14 cellular contexts compared by ENCODE assay signal in genomic region chr10:119834188-119834587, GRCh38. TPM values are rescaled to one million over a fixed set of nuclear protein-coding genes. Genes with fewer than 3 reads are reported as not detected.
DNase-seq lines count a peak whose midpoint lies in the region; ATAC-seq and TF ChIP-seq lines count a peak whose summit lies in the region.
"Had no signal": no experiment of that assay in that cellular context is flagged by ENCODE, and none has a peak within 500 bp of the region (broad histone marks: within the 10 kb centered on the region; RNA-seq: fewer than 3 reads in every experiment).

No MANE protein-coding gene starts in this region.

- H3K36me3 ChIP-seq in ovary (no peaks in the 10 kb centered on the region), gastrocnemius medialis (peaks cover 0 to 95% of the 10 kb centered on the region in 2 donors)

- TF ChIP-seq CTCF in natural killer cell (IDR thresholded peaks at IDR 0.05) (no peak), ovary (IDR thresholded peaks at IDR 0.05) (no peak), gastrocnemius medialis (IDR thresholded peaks at IDR 0.05 in 4 of 5, conservative IDR thresholded peaks at IDR 0.05 in 1 of 5) (no peak)

- H3K27me3 ChIP-seq in ovary (no peaks in the 10 kb centered on the region), gastrocnemius medialis (no peaks in the 10 kb centered on the region)
- H3K27me3 ChIP-seq: heart left ventricle had no signal

- in situ Hi-C loops in gastrocnemius medialis (cut with MboI; ENCODE audit: low sequenced_read_pairs in 4 of 4), result no loop called here

- TF ChIP-seq POLR2A in ovary (IDR thresholded peaks at IDR 0.05) (no peak), gastrocnemius medialis (IDR thresholded peaks at IDR 0.05) (no peak)

- POLR2A ChIA-PET in activated CD4-positive, alpha-beta T cell treated with anti-CD3 and anti-CD28 coated beads, Interleukin-2, amount 10 ng/mL, durations not matched to agents 7 days and 5 days (lab: Charles Lee), result no interaction called here
- POLR2A ChIA-PET in activated CD8-positive, alpha-beta T cell treated with anti-CD3 and anti-CD28 coated beads, Interleukin-2, amount 10 ng/mL, durations not matched to agents 7 days and 5 days (lab: Charles Lee), result no interaction called here

- no peak for TF ChIP-seq EP300 in ovary (IDR thresholded peaks at IDR 0.05)

- no peaks in the 10 kb centered on the region for H3K9me3 ChIP-seq in ovary
- no peaks in the 10 kb centered on the region for H3K9me3 ChIP-seq in gastrocnemius medialis
- H3K9me3 ChIP-seq: heart left ventricle had no signal

- ATAC-seq in activated CD8-positive, alpha-beta T cell treated with anti-CD3 and anti-CD28 coated beads, Interleukin-2, amount 10 ng/mL, durations not matched to agents 7 days and 5 days, result peak; percentile 36
- ATAC-seq in natural killer cell (no peak), gastrocnemius medialis (no peak)
- ATAC-seq: heart left ventricle, left colon had no signal

- no peak for DNase-seq in activated CD4-positive, alpha-beta T cell treated with anti-CD3 and anti-CD28 coated beads, Interleukin-2, amount 10 ng/mL, durations not matched to agents 7 days and 5 days
- DNase-seq in activated CD4-positive, alpha-beta T cell treated with anti-CD3 and anti-CD28 coated beads, Interleukin-2, amount 50 U/mL, for 4 hours, result no peak
- DNase-seq in activated CD8-positive, alpha-beta T cell treated with anti-CD3 and anti-CD28 coated beads, Interleukin-2, amount 10 ng/mL, durations not matched to agents 7 days and 5 days, result no peak
- DNase-seq in natural killer cell (no peak), nucleus accumbens (lab: John Stamatoyannopoulos, UW) (no peak), ovary (no peak), gastrocnemius medialis (no peak)
- DNase-seq: heart left ventricle, IMR-90, left colon, NCI-H2029, SW 1271 had no signal

- CTCF ChIA-PET in activated CD4-positive, alpha-beta T cell treated with anti-CD3 and anti-CD28 coated beads, Interleukin-2, amount 10 ng/mL, durations not matched to agents 7 days and 5 days (lab: Charles Lee), result interaction anchor here (1.0 to 1.2 kb wide), 2 partner anchors 25 to 28 kb away, joined by 3 to 4 read pairs; no protein-coding TSS in a partner anchor
- CTCF ChIA-PET in activated CD8-positive, alpha-beta T cell treated with anti-CD3 and anti-CD28 coated beads, Interleukin-2, amount 10 ng/mL, durations not matched to agents 7 days and 5 days (lab: Charles Lee), result interaction anchor here (1.0 kb wide), 2 partner anchors 29 to 83 kb away, joined by 3 to 4 read pairs; no protein-coding TSS in a partner anchor

- H3K4me3 Mint-ChIP-seq in activated CD4-positive, alpha-beta T cell treated with anti-CD3 and anti-CD28 coated beads, Interleukin-2, amount 10 ng/mL, durations not matched to agents 7 days and 5 days, result no peak overlapping the region
- H3K4me3 Mint-ChIP-seq in IgD-negative memory B cell, result no peak overlapping the region
- H3K4me3 Mint-ChIP-seq in activated CD8-positive, alpha-beta T cell treated with anti-CD3 and anti-CD28 coated beads, Interleukin-2, amount 10 ng/mL, durations not matched to agents 7 days and 5 days, result no peak overlapping the region
- no peak overlapping the region for H3K4me3 Mint-ChIP-seq in natural killer cell
- H3K4me3 Mint-ChIP-seq: brain had no signal

- intact Hi-C loops in natural killer cell (cut with micrococcal nuclease), result no loop called here
- intact Hi-C loops in ovary (cut with DNase I), result no loop called here
- intact Hi-C loops in gastrocnemius medialis (cut with DNase I; ENCODE audit: low total_unique reads), result no loop called here

- no peaks in the 10 kb centered on the region for H3K4me1 ChIP-seq in ovary (ENCODE audit: insufficient read depth)
- H3K4me1 ChIP-seq in gastrocnemius medialis, result no peaks in the 10 kb centered on the region
- H3K4me1 ChIP-seq: heart left ventricle had no signal

- 93 to 96% (median 96%) methylated on average over 4 of the region's 4 CpGs for WGBS in ovary, 3 donors

- no peaks in the 10 kb centered on the region for H3K27me3 Mint-ChIP-seq in activated CD4-positive, alpha-beta T cell treated with anti-CD3 and anti-CD28 coated beads, Interleukin-2, amount 10 ng/mL, durations not matched to agents 7 days and 5 days
- no peaks in the 10 kb centered on the region for H3K27me3 Mint-ChIP-seq in IgD-negative memory B cell
- H3K27me3 Mint-ChIP-seq in activated CD8-positive, alpha-beta T cell treated with anti-CD3 and anti-CD28 coated beads, Interleukin-2, amount 10 ng/mL, durations not matched to agents 7 days and 5 days (ENCODE audit: low read depth), result no peaks in the 10 kb centered on the region
- no peaks in the 10 kb centered on the region for H3K27me3 Mint-ChIP-seq in natural killer cell (ENCODE audit: low read depth in 2 of 2)
- H3K27me3 Mint-ChIP-seq: brain had no signal

- H3K4me1 Mint-ChIP-seq in activated CD4-positive, alpha-beta T cell treated with anti-CD3 and anti-CD28 coated beads, Interleukin-2, amount 10 ng/mL, durations not matched to agents 7 days and 5 days, result peaks cover 15% of the 10 kb centered on the region
- H3K4me1 Mint-ChIP-seq in IgD-negative memory B cell (no peaks in the 10 kb centered on the region), natural killer cell (no peaks in the 10 kb centered on the region)
- H3K4me1 Mint-ChIP-seq in activated CD8-positive, alpha-beta T cell treated with anti-CD3 and anti-CD28 coated beads, Interleukin-2, amount 10 ng/mL, durations not matched to agents 7 days and 5 days (ENCODE audit: low read depth), result peaks cover 15% of the 10 kb centered on the region
- H3K4me1 Mint-ChIP-seq: brain had no signal

- H3K27ac Mint-ChIP-seq in activated CD4-positive, alpha-beta T cell treated with anti-CD3 and anti-CD28 coated beads, Interleukin-2, amount 10 ng/mL, durations not matched to agents 7 days and 5 days, result peak overlapping the region; percentile 31
- H3K27ac Mint-ChIP-seq in IgD-negative memory B cell (peak overlapping the region in 2 of 3 donors; percentile 41 to 80), natural killer cell (peak overlapping the region; percentile 45 to 61)
- H3K27ac Mint-ChIP-seq in activated CD8-positive, alpha-beta T cell treated with anti-CD3 and anti-CD28 coated beads, Interleukin-2, amount 10 ng/mL, durations not matched to agents 7 days and 5 days, result peak overlapping the region; percentile 68

- H3K4me3 ChIP-seq in ovary (no peak overlapping the region), gastrocnemius medialis (no peak overlapping the region)
- H3K4me3 ChIP-seq: heart left ventricle had no signal

- H3K9me3 Mint-ChIP-seq in activated CD4-positive, alpha-beta T cell treated with anti-CD3 and anti-CD28 coated beads, Interleukin-2, amount 10 ng/mL, durations not matched to agents 7 days and 5 days, result no peaks in the 10 kb centered on the region
- no peaks in the 10 kb centered on the region for H3K9me3 Mint-ChIP-seq in IgD-negative memory B cell
- no peaks in the 10 kb centered on the region for H3K9me3 Mint-ChIP-seq in activated CD8-positive, alpha-beta T cell treated with anti-CD3 and anti-CD28 coated beads, Interleukin-2, amount 10 ng/mL, durations not matched to agents 7 days and 5 days (ENCODE audit: insufficient read depth)
- H3K9me3 Mint-ChIP-seq in natural killer cell, result no peaks in the 10 kb centered on the region
- H3K9me3 Mint-ChIP-seq: brain had no signal

- H3K27ac ChIP-seq in ovary (no peak overlapping the region), gastrocnemius medialis (no peak overlapping the region)
- H3K27ac ChIP-seq: heart left ventricle had no signal

- peaks cover 79% of the 10 kb centered on the region for H3K36me3 Mint-ChIP-seq in activated CD4-positive, alpha-beta T cell treated with anti-CD3 and anti-CD28 coated beads, Interleukin-2, amount 10 ng/mL, durations not matched to agents 7 days and 5 days (ENCODE audit: low read depth)
- peaks cover 6% of the 10 kb centered on the region for H3K36me3 Mint-ChIP-seq in IgD-negative memory B cell
- peaks cover 79% of the 10 kb centered on the region for H3K36me3 Mint-ChIP-seq in activated CD8-positive, alpha-beta T cell treated with anti-CD3 and anti-CD28 coated beads, Interleukin-2, amount 10 ng/mL, durations not matched to agents 7 days and 5 days (ENCODE audit: low read depth)
- peaks cover 65% of the 10 kb centered on the region for H3K36me3 Mint-ChIP-seq in natural killer cell

RNA-seq across cellular contexts. Expression of gene MCMBP, which starts 38.5 kb away (rescaled TPM):
- total RNA-seq in activated CD4-positive, alpha-beta T cell treated with anti-CD3 and anti-CD28 coated beads, Interleukin-2, amount 10 ng/mL, durations not matched to agents 7 days and 5 days, result 10 to 100 TPM; 79.6 to 85.8 TPM
- polyA plus RNA-seq in IgD-negative memory B cell (33.9 TPM), ovary (10 to 100 TPM; 31.7 to 50.6 TPM)
- 10 to 100 TPM; 95.2 to 95.9 TPM for total RNA-seq in activated CD8-positive, alpha-beta T cell treated with anti-CD3 and anti-CD28 coated beads, Interleukin-2, amount 10 ng/mL, durations not matched to agents 7 days and 5 days
- total RNA-seq in natural killer cell (10 to 100 TPM; 26.4 to 39.2 (median 28.6) TPM), ovary (10 to 100 TPM; 36.2 to 61.0 (median 52.5) TPM), gastrocnemius medialis (10 to 100 TPM; 28.1 to 43.6 (median 33.2) TPM)

RNA-seq across cellular contexts. Expression of gene SEC23IP, which starts 58.3 kb away (rescaled TPM):
- 10 to 100 TPM; 61.6 to 73.0 TPM for total RNA-seq in activated CD4-positive, alpha-beta T cell treated with anti-CD3 and anti-CD28 coated beads, Interleukin-2, amount 10 ng/mL, durations not matched to agents 7 days and 5 days
- polyA plus RNA-seq in IgD-negative memory B cell (42.4 TPM), ovary (10 to 100 TPM; 11.5 to 37.1 TPM)
- total RNA-seq in activated CD8-positive, alpha-beta T cell treated with anti-CD3 and anti-CD28 coated beads, Interleukin-2, amount 10 ng/mL, durations not matched to agents 7 days and 5 days, result 10 to 100 TPM; 53.8 to 58.9 TPM
- total RNA-seq in natural killer cell (10 to 100 TPM; 45.1 to 54.5 (median 49.4) TPM), ovary (10 to 100 TPM; 16.0 to 58.0 (median 51.9) TPM), gastrocnemius medialis (10 to 100 TPM; 12.6 to 28.6 (median 21.6) TPM)
